ENCODE assay signal across 20 cellular contexts in genomic region chr15:73021139-73021621, GRCh38. TPM values are rescaled to one million over a fixed set of nuclear protein-coding genes. Genes with fewer than 3 reads are reported as not detected.
DNase-seq lines count a peak whose midpoint lies in the region; ATAC-seq and TF ChIP-seq lines count a peak whose summit lies in the region.
"Had no signal": no experiment of that assay in that cellular context is flagged by ENCODE, and none has a peak within 500 bp of the region (broad histone marks: within the 10 kb centered on the region; RNA-seq: fewer than 3 reads in every experiment).

No MANE protein-coding gene starts in this region.

- H3K36me3 ChIP-seq in HUES6 (ENCODE audit: control insufficient read depth, insufficient read depth, low read length) (no peaks in the 10 kb centered on the region), body of pancreas (replicated peaks in 1 of 2; ENCODE audit: insufficient read depth in 1 of 2, low read depth in 2 of 2) (no peaks in the 10 kb centered on the region), iPS-20b (ENCODE audit: insufficient read depth, low read depth, low read length) (no peaks in the 10 kb centered on the region), neuron (ENCODE audit: insufficient read depth, low read length) (no peaks in the 10 kb centered on the region)
- H3K36me3 ChIP-seq: SJSA1, thyroid gland had no signal

- H3K4me1 ChIP-seq in HUES6 (ENCODE audit: control insufficient read depth, insufficient read depth, low read length) (peaks cover 27% of the 10 kb centered on the region), body of pancreas (no peaks in the 10 kb centered on the region), iPS-20b (ENCODE audit: insufficient read depth, low read length) (peaks cover 24% of the 10 kb centered on the region), neuron (ENCODE audit: insufficient read depth, low read length) (peaks cover 51% of the 10 kb centered on the region)

- ATAC-seq in body of pancreas (no peak), GM18519 (IDR thresholded peaks at IDR 0.05; ENCODE audit: low FRiP score, unreplicated experiment) (no peak), HG02571 (IDR thresholded peaks at IDR 0.05; ENCODE audit: unreplicated experiment) (no peak)
- ATAC-seq: activated naive CD4-positive, alpha-beta T cell treated with anti-CD3 and anti-CD28 coated beads, Interleukin-2, amount 50 U/mL, for 72 hours; CD8-positive, alpha-beta T cell; left colon; sciatic nerve; stimulated activated naive B cell treated with anti-CD40 and anti-IgM and Interleukin-4, amounts not matched to agents 10 μg/mL and 1 μg/mL and 100 μg/mL, for 72 hours had no signal

- WGBS in body of pancreas, 2 donors, result 51 to 68% methylated on average over 8 of the region's 8 CpGs

- H3K9me3 ChIP-seq in HUES6 (ENCODE audit: control insufficient read depth, insufficient read depth, low read depth, low read length), result no peaks in the 10 kb centered on the region
- no peaks in the 10 kb centered on the region for H3K9me3 ChIP-seq in body of pancreas
- no peaks in the 10 kb centered on the region for H3K9me3 ChIP-seq in iPS-20b (ENCODE audit: insufficient read depth, low read depth, low read length)
- no peaks in the 10 kb centered on the region for H3K9me3 ChIP-seq in neuron (ENCODE audit: low read length)
- H3K9me3 ChIP-seq: SJSA1, thyroid gland had no signal

- H3K9ac ChIP-seq in HUES6 (ENCODE audit: low read length) (no peak overlapping the region), iPS-20b (ENCODE audit: low read depth, low read length) (no peak overlapping the region)

- H2AFZ ChIP-seq in neuron (ENCODE audit: low read depth, low read length), result peak overlapping the region; percentile 19

- H3K27me3 ChIP-seq in HUES6 (ENCODE audit: control insufficient read depth, insufficient read depth, low read length) (no peaks in the 10 kb centered on the region), body of pancreas (no peaks in the 10 kb centered on the region), iPS-20b (ENCODE audit: insufficient read depth, low read length) (no peaks in the 10 kb centered on the region), neuron (ENCODE audit: insufficient read depth, low read length) (no peaks in the 10 kb centered on the region)
- H3K27me3 ChIP-seq: SJSA1, thyroid gland had no signal

- no peak for TF ChIP-seq POLR2A in body of pancreas (IDR thresholded peaks at IDR 0.05)

- H3K27ac ChIP-seq in HUES6 (ENCODE audit: low read depth, low read length) (no peak overlapping the region), body of pancreas (no peak overlapping the region), iPS-20b (ENCODE audit: low read length) (no peak overlapping the region)
- H3K27ac ChIP-seq: SJSA1, thyroid gland had no signal

- intact Hi-C loops in body of pancreas (cut with DNase I), result no loop called here

- in situ Hi-C loops in KBM-7 (cut with MboI; ENCODE audit: low pct_unique_long_range_greater_than_20kb, low sequenced_read_pairs), result no loop called here

- no peak for TF ChIP-seq CTCF in body of pancreas (IDR thresholded peaks at IDR 0.05)

- DNase-seq in body of pancreas (peak in 3 of 4 donors; percentile 5 to 24 (median 16)), KBM-7 (no peak), NOMO-1 treated with dmso at 0.1 percent for 144 hours (lab: John Stamatoyannopoulos, UW; ENCODE audit: unreplicated experiment) (no peak)
- DNase-seq: activated B cell treated with CpG ODN at 0.5 μM for 24 hours; CD8-positive, alpha-beta T cell; DMS79; left colon; NCI-H2081; NCI-H526; stimulated activated naive B cell treated with anti-CD40 and anti-IgM and Interleukin-4, amounts not matched to agents 10 μg/mL and 1 μg/mL and 100 μg/mL, for 72 hours; T-helper 2 cell; thyroid gland had no signal

- H3K4me3 ChIP-seq in HUES6 (ENCODE audit: low read depth, low read length) (0 out of 2 replicates have a peak overlapping the region, but pooled peaks have one; percentile 27), body of pancreas (no peak overlapping the region), iPS-20b (ENCODE audit: low read length) (peak overlapping the region; percentile 31; the same call in 1 of the 2 replicates), neuron (ENCODE audit: low read length) (peak overlapping the region; percentile 32)
- H3K4me3 ChIP-seq: SJSA1, thyroid gland had no signal

RNA-seq across cellular contexts. Expression of gene NEO1, which starts 31.1 kb away (rescaled TPM):
- 10 to 100 TPM; 18.2 to 29.7 TPM for total RNA-seq in body of pancreas

Comparison
In these comparisons a context has a peak if more than half of its experiments do, and no peak if none do; other contexts are left out.
1. H3K4me3 ChIP-seq: peak in HUES6 (single experiment), iPS-20b (single experiment) and neuron (single experiment); none in body of pancreas (0 of 2).
2. DNase-seq: peak in body of pancreas (3 of 4); none in KBM-7 (single experiment) and NOMO-1 treated with dmso at 0.1 percent for 144 hours (single experiment).